8 cellular contexts compared by ENCODE assay signal in the genomic region with DNA sequence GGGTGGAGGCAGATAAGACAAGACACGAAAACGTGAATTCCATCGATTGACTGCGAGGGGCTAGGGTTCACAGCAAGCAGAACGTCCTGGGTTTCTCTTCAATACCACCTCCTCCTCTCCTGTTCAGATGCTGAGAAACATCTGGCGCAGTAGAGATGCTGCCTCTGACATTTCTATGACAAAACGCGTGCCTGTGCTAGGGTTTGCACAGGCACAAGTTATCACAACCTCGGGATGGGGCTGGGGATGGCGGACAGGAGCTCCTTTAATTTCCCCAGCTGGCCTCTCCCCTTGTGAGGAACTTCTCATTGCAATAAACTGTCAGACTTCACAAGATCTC.
DNase-seq lines count a peak whose midpoint lies in the region; ATAC-seq and TF ChIP-seq lines count a peak whose summit lies in the region.

No MANE protein-coding gene starts in this region.

- no peaks in the 10 kb centered on the region for H3K9me2 ChIP-seq in PC-9 (ENCODE audit: insufficient read depth)

- no peaks in the 10 kb centered on the region for H3K36me3 Mint-ChIP-seq in CD8-positive, alpha-beta memory T cell

- peak overlapping the region in 5 of 8 donors; percentile 35 to 89 (median 73) for H3K27ac Mint-ChIP-seq in CD8-positive, alpha-beta memory T cell

- H3K27me3 ChIP-seq in CD8-positive, alpha-beta memory T cell (ENCODE audit: insufficient read depth, low read length, poor library complexity, severe bottlenecking), result no peaks in the 10 kb centered on the region
- H3K27me3 ChIP-seq in PC-9 (ENCODE audit: insufficient read depth, low read depth) (no peaks in the 10 kb centered on the region), neutrophil (no peaks in the 10 kb centered on the region)

- H2AFZ ChIP-seq in PC-9, result no peak overlapping the region

- peak overlapping the region; percentile 49 for H3K4me3 ChIP-seq in CD8-positive, alpha-beta memory T cell (ENCODE audit: low read length)
- H3K4me3 ChIP-seq in PC-9, result peak overlapping the region; percentile 73
- H3K4me3 ChIP-seq in epithelial cell of proximal tubule (ENCODE audit: low read depth, low read length), result peak overlapping the region; percentile 85
- H3K4me3 ChIP-seq in neutrophil (ENCODE audit: low read depth in 1 of 2, low read length in 1 of 2), result peak overlapping the region; percentile 87 to 95

- CTCF ChIA-PET in CD8-positive, alpha-beta memory T cell (lab: Charles Lee), result interaction anchor here (0.6 to 2.0 kb wide), 5 partner anchors 15 to 143 kb away, joined by 3 to 5 read pairs (median 4); no protein-coding TSS in a partner anchor
- CTCF ChIA-PET in PC-9 (lab: Charles Lee), result no interaction called here

- H3K9me3 ChIP-seq in CD8-positive, alpha-beta memory T cell (ENCODE audit: low read length), result no peaks in the 10 kb centered on the region
- H3K9me3 ChIP-seq in PC-9 (ENCODE audit: insufficient read depth, low read depth) (no peaks in the 10 kb centered on the region), neutrophil (no peaks in the 10 kb centered on the region)

- POLR2A ChIA-PET in CD8-positive, alpha-beta memory T cell (lab: Charles Lee), result interaction anchor here (0.9 kb wide), 1 partner anchor 77 kb away, joined by 4 read pairs; no protein-coding TSS in a partner anchor
- POLR2A ChIA-PET in PC-9 (lab: Charles Lee; ENCODE audit: unreplicated experiment), result interaction anchor here (0.6 to 0.7 kb wide), 2 partner anchors 68 to 124 kb away, joined by 3 to 5 read pairs; no protein-coding TSS in a partner anchor

- H3K4me3 Mint-ChIP-seq in CD8-positive, alpha-beta memory T cell, result peak overlapping the region; percentile 80 to 89 (median 87)

- DNase-seq in CD8-positive, alpha-beta memory T cell, result no peak
- DNase-seq in PC-9 (no peak), epithelial cell of proximal tubule (ENCODE audit: low read depth) (no peak), NCI-H1694 (lab: John Stamatoyannopoulos, UW) (no peak), NCI-H1436 (lab: John Stamatoyannopoulos, UW) (no peak)

- peaks cover 5% of the 10 kb centered on the region; the same call in 1 of the 2 replicates for H3F3A ChIP-seq in PC-9 (ENCODE audit: insufficient read depth, low read depth)

- TSS peak; percentile 38 for BruUV-seq in PC-9 (replicated peaks; lab: Mats Ljungman, UMichigan)

- H3K79me2 ChIP-seq in PC-9 (ENCODE audit: low read depth), result peaks cover 56% of the 10 kb centered on the region

- H3K36me3 ChIP-seq in CD8-positive, alpha-beta memory T cell (ENCODE audit: insufficient read depth, low read length), result no peaks in the 10 kb centered on the region
- H3K36me3 ChIP-seq in PC-9 (ENCODE audit: low read depth) (peaks cover 13% of the 10 kb centered on the region; the same call in 1 of the 2 replicates), neutrophil (no peaks in the 10 kb centered on the region)

- H3K4me1 ChIP-seq in CD8-positive, alpha-beta memory T cell (ENCODE audit: insufficient read depth, low read length), result peaks cover 23% of the 10 kb centered on the region
- H3K4me1 ChIP-seq in PC-9 (replicated peaks; ENCODE audit: insufficient read depth) (peaks cover 22% of the 10 kb centered on the region), neutrophil (ENCODE audit: control insufficient read depth in 1 of 2, insufficient read depth in 1 of 2, low read depth in 1 of 2, low read length in 1 of 2) (peaks cover 56 to 61% of the 10 kb centered on the region in 2 experiments)

- H3K4me2 ChIP-seq in PC-9, result peak overlapping the region; percentile 87

- H3K27ac ChIP-seq in CD8-positive, alpha-beta memory T cell (ENCODE audit: low read depth, low read length), result no peak overlapping the region
- H3K27ac ChIP-seq in PC-9 (peak overlapping the region; percentile 93), neutrophil (peak overlapping the region; percentile 100)

- peaks cover 34 to 36% (median 34%) of the 10 kb centered on the region in 3 donors for H3K4me1 Mint-ChIP-seq in CD8-positive, alpha-beta memory T cell

- H3K9me3 Mint-ChIP-seq in CD8-positive, alpha-beta memory T cell, result no peaks in the 10 kb centered on the region

- intact Hi-C loops in PC-9 (cut with micrococcal nuclease; ENCODE audit: unreplicated experiment), result loop anchor here (2.0 to 10.0 kb wide), 3 partner anchors 76 to 200 kb away; no protein-coding TSS in a partner anchor

- H3K27me3 Mint-ChIP-seq in CD8-positive, alpha-beta memory T cell, result peaks cover 3 to 4% of the 10 kb centered on the region in 2 donors

- peaks cover 26% of the 10 kb centered on the region for H4K20me1 ChIP-seq in PC-9 (ENCODE audit: insufficient read depth)

- ATAC-seq in GM21360 (IDR thresholded peaks at IDR 0.05; ENCODE audit: unreplicated experiment), result no peak
- no peak for ATAC-seq in GM19035 (IDR thresholded peaks at IDR 0.05; ENCODE audit: unreplicated experiment)

- TF ChIP-seq CTCF in PC-9 (conservative IDR thresholded peaks at IDR 0.05), result no peak
- no peak for TF ChIP-seq CTCF in epithelial cell of proximal tubule (conservative IDR thresholded peaks at IDR 0.05; ENCODE audit: low read depth, low read length)
- no peak for TF ChIP-seq CTCF in neutrophil (IDR thresholded peaks at IDR 0.05)
